11 cellular contexts compared by ENCODE assay signal in genomic region chr2:176508984-176509383, GRCh38.
A peak's percentile ranks its signal among the peaks of the same experiment; 100 is the strongest.
DNase-seq lines count a peak whose midpoint lies in the region; ATAC-seq, FAIRE-seq and TF ChIP-seq lines count a peak whose summit lies in the region.
"Had no signal": no experiment of that assay in that cellular context is flagged by ENCODE, and none has a peak within 500 bp of the region (broad histone marks: within the 10 kb centered on the region; RNA-seq: fewer than 3 reads in every experiment).

No MANE protein-coding gene starts in this region.

- no peak overlapping the region for H3K9ac ChIP-seq in GM12878 (ENCODE audit: control insufficient read depth, insufficient read depth, low read length)

- intact Hi-C loops in GM12878 (cut with micrococcal nuclease; ENCODE audit: unreplicated experiment) = loop anchor here (2.0 kb wide), 1 partner anchor 16 kb away; no protein-coding TSS in a partner anchor

- no TSS peak for BruUV-seq in GM12878 (replicated peaks; lab: Mats Ljungman, UMichigan)

- no peaks in the 10 kb centered on the region for H4K20me1 ChIP-seq in GM12878 (ENCODE audit: control insufficient read depth, insufficient read depth)

- no peak overlapping the region for H3K4me2 ChIP-seq in GM12878 (ENCODE audit: control insufficient read depth, insufficient read depth)

- no peaks in the 10 kb centered on the region for H3K36me3 ChIP-seq in GM12878 (ENCODE audit: control insufficient read depth in 2 of 2, insufficient read depth in 2 of 2, low read length in 1 of 2)

- ATAC-seq in GM21390 (IDR thresholded peaks at IDR 0.05; ENCODE audit: unreplicated experiment) (peak; percentile 81), HG03342 (IDR thresholded peaks at IDR 0.05; ENCODE audit: unreplicated experiment) (peak; percentile 75), GM12878 (peak; percentile 94)
- ATAC-seq: left ventricle myocardium superior had no signal

- TF ChIP-seq EP300 in GM12878 (IDR thresholded peaks at IDR 0.05; ENCODE audit: borderline replicate concordance in 1 of 2, control insufficient read depth in 1 of 2, low read depth in 2 of 2, low read length in 2 of 2) = peak in 1 of 2 experiments; percentile 73; a peak in 1 of 4 replicates

- no peak overlapping the region for H3K4me3 ChIP-seq in GM12878

- TF ChIP-seq RAD21 in GM12878 (IDR thresholded peaks at IDR 0.05; ENCODE audit: insufficient read depth, low read depth, low read length) = no peak

- H3K27ac ChIP-seq in GM12878 (ENCODE audit: control insufficient read depth, insufficient read depth) = no peak overlapping the region

- H3K79me2 ChIP-seq in GM12878 (ENCODE audit: control insufficient read depth, insufficient read depth, low read length) = no peaks in the 10 kb centered on the region

- DNase-seq in GM13977 (ENCODE audit: low spot score) = peak; percentile 28
- DNase-seq in GM12878 (ENCODE audit: low read depth, low spot score) = peak; percentile 48
- no peak for DNase-seq in NCI-H146 treated with DMSO at 0.1 percent for 48 hours (lab: John Stamatoyannopoulos, UW; ENCODE audit: unreplicated experiment)
- DNase-seq in islet precursor cell = no peak
- no peak for DNase-seq in GDM1 (lab: John Stamatoyannopoulos, UW)
- DNase-seq in stimulated activated naive CD4-positive, alpha-beta T cell treated with Interleukin-2 at 50 U/mL for 16 hours (lab: John Stamatoyannopoulos, UW) = no peak
- DNase-seq: KG1, left ventricle myocardium superior had no signal

- CTCF ChIA-PET in GM12878 (lab: Yijun Ruan, JAX) = interaction anchor here (1.0 kb wide), 1 partner anchor 18 kb away, joined by 4 read pairs; no protein-coding TSS in a partner anchor

- WGBS in GM12878 (ENCODE audit: insufficient coverage, insufficient replicate concordance, low lambda C conversion rate, missing lambda C conversion rate) = 16% methylated on average over 3 of the region's 3 CpGs

- in situ Hi-C loops in GM13977 (cut with MboI; ENCODE audit: low pct_unique_long_range_greater_than_20kb, low sequenced_read_pairs, unreplicated experiment) = no loop called here
- in situ Hi-C loops in GM12878 (cut with MboI) = no loop called here

- no peak for TF ChIP-seq CTCF in GM13977 (IDR thresholded peaks at IDR 0.05; ENCODE audit: extremely low read depth, insufficient read depth, missing control alignments)
- no peak for TF ChIP-seq CTCF in GM12878 (IDR thresholded peaks at IDR 0.05 in 2 of 3, conservative IDR thresholded peaks at IDR 0.05 in 1 of 3; ENCODE audit: control insufficient read depth in 2 of 3, extremely low read depth in 1 of 3, insufficient read depth in 1 of 3, low read depth in 3 of 3, low read length in 3 of 3)

- H3K27me3 ChIP-seq in GM12878 (replicated peaks in 1 of 2; ENCODE audit: control insufficient read depth in 2 of 2, insufficient read depth in 2 of 2, low read length in 1 of 2) = no peaks in the 10 kb centered on the region

- H3K4me1 ChIP-seq in GM12878 (ENCODE audit: control insufficient read depth, insufficient read depth, low read length) = no peaks in the 10 kb centered on the region

- H2AFZ ChIP-seq in GM12878 (ENCODE audit: control insufficient read depth, low read depth, low read length) = no peak overlapping the region

- RAD21 ChIA-PET in GM12878 (lab: Charles Lee; ENCODE audit: unreplicated experiment) = interaction anchor here (0.8 to 1.0 kb wide), 3 partner anchors 14 to 54 kb away, joined by 3 read pairs; no protein-coding TSS in a partner anchor

- H3K9me3 ChIP-seq in GM12878 (replicated peaks; ENCODE audit: control insufficient read depth, insufficient read depth, low read length) = no peaks in the 10 kb centered on the region

- POLR2A ChIA-PET in GM12878 (lab: Charles Lee) = no interaction called here

- no peak for TF ChIP-seq POLR2A in GM12878 (IDR thresholded peaks at IDR 0.05; ENCODE audit: low read depth, low read length)

- SMC1A ChIA-PET in GM12878 (lab: Charles Lee; ENCODE audit: uncharacterized antibody, unreplicated experiment) = interaction anchor here (1.2 kb wide), 1 partner anchor 19 kb away, joined by 6 read pairs; no protein-coding TSS in a partner anchor

- peak; percentile 44 for FAIRE-seq in GM12878 (lab: Jason Lieb, UNC)
- FAIRE-seq: endothelial cell of umbilical vein had no signal

TF ChIP-seq in GM12878, 131 proteins besides CTCF, POLR2A, EP300 and RAD21:
- peak; percentile 55; the same call in 1 of the 2 replicates for TF ChIP-seq IKZF1 (conservative IDR thresholded peaks at IDR 0.05)
- TF ChIP-seq PKNOX1 (IDR thresholded peaks at IDR 0.05) = peak; percentile 61
- no peak for TF ChIP-seq SMC3 (IDR thresholded peaks at IDR 0.05; ENCODE audit: borderline replicate concordance, low read length)
- TF ChIP-seq DPF2 (IDR thresholded peaks at IDR 0.05) = peak; percentile 28; the same call in 1 of the 2 replicates
- no peak for TF ChIP-seq RCOR1 (conservative IDR thresholded peaks at IDR 0.05; ENCODE audit: low read depth, low read length)
- TF ChIP-seq RELB (IDR thresholded peaks at IDR 0.05; ENCODE audit: low read depth) = peak; percentile 35; the same call in 1 of the 2 replicates
- no peak for TF ChIP-seq E2F4 (IDR thresholded peaks at IDR 0.05; ENCODE audit: low read depth, low read length)
- peak; percentile 95 for TF ChIP-seq PAX5 (IDR thresholded peaks at IDR 0.05; ENCODE audit: borderline replicate concordance, low read depth, low read length)
- no peak for TF ChIP-seq TCF7 (IDR thresholded peaks at IDR 0.05; ENCODE audit: borderline replicate concordance)
- peak; percentile 79 for TF ChIP-seq MTA2 (IDR thresholded peaks at IDR 0.05; ENCODE audit: low read depth)
- no peak for TF ChIP-seq BCLAF1 (IDR thresholded peaks at IDR 0.05)
- TF ChIP-seq RUNX3 (IDR thresholded peaks at IDR 0.05; ENCODE audit: low read length) = peak; percentile 78
- 0 out of 2 replicates have a peak, but pooled peaks have one; percentile 17 for TF ChIP-seq CREM (IDR thresholded peaks at IDR 0.05; ENCODE audit: low read depth)
- peak in 1 of 2 experiments; percentile 29; a peak in 1 of 4 replicates for TF ChIP-seq BHLHE40 (IDR thresholded peaks at IDR 0.05; ENCODE audit: borderline replicate concordance in 1 of 2, low read depth in 2 of 2, low read length in 1 of 2)
- peak; percentile 88 for TF ChIP-seq ZNF384 (IDR thresholded peaks at IDR 0.05; ENCODE audit: borderline replicate concordance, low read depth, low read length)
- TF ChIP-seq IKZF2 (IDR thresholded peaks at IDR 0.05) = peak; percentile 79 to 85
- peak; percentile 71 for TF ChIP-seq ATF7 (IDR thresholded peaks at IDR 0.05; ENCODE audit: low read depth)
TF ChIP-seq in GM12878: peak in this region for 12.

Comparison
In these comparisons a context has a peak if more than half of its experiments do, and no peak if none do; other contexts are left out.
1. DNase-seq: peak in GM13977 (single experiment) and GM12878 (single experiment); none in NCI-H146 treated with DMSO at 0.1 percent for 48 hours (single experiment), islet precursor cell (single experiment), GDM1 (single experiment) and stimulated activated naive CD4-positive, alpha-beta T cell treated with Interleukin-2 at 50 U/mL for 16 hours (single experiment).
2. Peak in every context shown above with its lines, with median percentiles within 50 percentile points of each other: ATAC-seq.